9 cellular contexts compared by ENCODE assay signal in genomic region chr7:76069238-76069638, GRCh38. TPM values are rescaled to one million over a fixed set of nuclear protein-coding genes. Genes with fewer than 3 reads are reported as not detected.
DNase-seq lines count a peak whose midpoint lies in the region; ATAC-seq, FAIRE-seq and TF ChIP-seq lines count a peak whose summit lies in the region.
"Had no signal": no experiment of that assay in that cellular context is flagged by ENCODE, and none has a peak within 500 bp of the region (broad histone marks: within the 10 kb centered on the region; RNA-seq: fewer than 3 reads in every experiment).

No MANE protein-coding gene starts in this region.

- peaks cover 23 to 38% (median 35%) of the 10 kb centered on the region in 4 donors for H3K4me1 ChIP-seq in esophagus muscularis mucosa
- H3K4me1 ChIP-seq in neutrophil (ENCODE audit: control insufficient read depth in 1 of 2, insufficient read depth in 1 of 2, low read depth in 1 of 2, low read length in 1 of 2), result peaks cover 7 to 20% of the 10 kb centered on the region in 2 experiments

- peaks cover 27 to 37% (median 35%) of the 10 kb centered on the region in 4 donors for H3K36me3 ChIP-seq in esophagus muscularis mucosa
- peaks cover 34% of the 10 kb centered on the region for H3K36me3 ChIP-seq in neutrophil

- TF ChIP-seq CTCF in esophagus muscularis mucosa (IDR thresholded peaks at IDR 0.05), result peak in 2 of 3 experiments; percentile 34 to 36
- TF ChIP-seq CTCF in neutrophil (IDR thresholded peaks at IDR 0.05), result peak; percentile 19

- H3K27me3 ChIP-seq in esophagus muscularis mucosa (no peaks in the 10 kb centered on the region), neutrophil (no peaks in the 10 kb centered on the region)

- DNase-seq in DMS53 (lab: John Stamatoyannopoulos, UW) (peak; percentile 72), DMS53 treated with DMSO at 0.1 percent for 48 hours (lab: John Stamatoyannopoulos, UW; ENCODE audit: unreplicated experiment) (no peak), RCC 7860 (ENCODE audit: low spot score) (peak; percentile 97), esophagus muscularis mucosa (ENCODE audit: extremely low spot score) (no peak), NCI-H748 treated with DMSO at 0.1 percent for 48 hours (lab: John Stamatoyannopoulos, UW) (no peak)
- DNase-seq in activated naive CD4-positive, alpha-beta T cell treated with anti-CD3 and anti-CD28 coated beads, Interleukin-2, amount 50 U/mL, for 16 hours, result no peak

- TF ChIP-seq POLR2A in esophagus muscularis mucosa (IDR thresholded peaks at IDR 0.05; ENCODE audit: low read depth), result no peak

- TF ChIP-seq EP300 in esophagus muscularis mucosa (IDR thresholded peaks at IDR 0.05), result peak; percentile 72

- peak; percentile 89 for FAIRE-seq in RCC 7860 (lab: Jason Lieb, UNC)
- FAIRE-seq: A204.1 had no signal

- H3K27ac ChIP-seq in esophagus muscularis mucosa (replicated peaks in 1 of 4), result peak overlapping the region; percentile 60 to 88 (median 84)
- H3K27ac ChIP-seq in neutrophil, result no peak overlapping the region

- WGBS in esophagus muscularis mucosa, result 5% methylated on average over 5 of the region's 8 CpGs

- no peak for ATAC-seq in HG03097 (IDR thresholded peaks at IDR 0.05; ENCODE audit: low FRiP score, unreplicated experiment)

- H3K4me3 ChIP-seq in esophagus muscularis mucosa (no peak overlapping the region), neutrophil (ENCODE audit: low read depth in 1 of 2, low read length in 1 of 2) (no peak overlapping the region)

- peaks cover 0 to under 1% (median 0%) of the 10 kb centered on the region in 4 donors for H3K9me3 ChIP-seq in esophagus muscularis mucosa
- no peaks in the 10 kb centered on the region for H3K9me3 ChIP-seq in neutrophil

- intact Hi-C loops in esophagus muscularis mucosa (cut with DNase I), result no loop called here

RNA-seq across cellular contexts. Expression of gene MDH2, which starts 21.3 kb away (rescaled TPM):
- 100 to 1,000 TPM in 2 of 4 donors, 10 to 100 TPM in 2; 91.3 to 181 (median 105) TPM for total RNA-seq in esophagus muscularis mucosa

RNA-seq across cellular contexts. Expression of gene STYXL1, which starts 21.4 kb away (rescaled TPM):
- total RNA-seq in esophagus muscularis mucosa, result 10 to 100 TPM; 13.9 to 20.0 (median 17.9) TPM

Comparison
In these comparisons a context has a peak if more than half of its experiments do, and no peak if none do; other contexts are left out.
1. DNase-seq: peak in DMS53 (single experiment) and RCC 7860 (single experiment); none in DMS53 treated with DMSO at 0.1 percent for 48 hours (single experiment), esophagus muscularis mucosa (single experiment), NCI-H748 treated with DMSO at 0.1 percent for 48 hours (single experiment) and activated naive CD4-positive, alpha-beta T cell treated with anti-CD3 and anti-CD28 coated beads, Interleukin-2, amount 50 U/mL, for 16 hours (single experiment).